In the genomic region with DNA sequence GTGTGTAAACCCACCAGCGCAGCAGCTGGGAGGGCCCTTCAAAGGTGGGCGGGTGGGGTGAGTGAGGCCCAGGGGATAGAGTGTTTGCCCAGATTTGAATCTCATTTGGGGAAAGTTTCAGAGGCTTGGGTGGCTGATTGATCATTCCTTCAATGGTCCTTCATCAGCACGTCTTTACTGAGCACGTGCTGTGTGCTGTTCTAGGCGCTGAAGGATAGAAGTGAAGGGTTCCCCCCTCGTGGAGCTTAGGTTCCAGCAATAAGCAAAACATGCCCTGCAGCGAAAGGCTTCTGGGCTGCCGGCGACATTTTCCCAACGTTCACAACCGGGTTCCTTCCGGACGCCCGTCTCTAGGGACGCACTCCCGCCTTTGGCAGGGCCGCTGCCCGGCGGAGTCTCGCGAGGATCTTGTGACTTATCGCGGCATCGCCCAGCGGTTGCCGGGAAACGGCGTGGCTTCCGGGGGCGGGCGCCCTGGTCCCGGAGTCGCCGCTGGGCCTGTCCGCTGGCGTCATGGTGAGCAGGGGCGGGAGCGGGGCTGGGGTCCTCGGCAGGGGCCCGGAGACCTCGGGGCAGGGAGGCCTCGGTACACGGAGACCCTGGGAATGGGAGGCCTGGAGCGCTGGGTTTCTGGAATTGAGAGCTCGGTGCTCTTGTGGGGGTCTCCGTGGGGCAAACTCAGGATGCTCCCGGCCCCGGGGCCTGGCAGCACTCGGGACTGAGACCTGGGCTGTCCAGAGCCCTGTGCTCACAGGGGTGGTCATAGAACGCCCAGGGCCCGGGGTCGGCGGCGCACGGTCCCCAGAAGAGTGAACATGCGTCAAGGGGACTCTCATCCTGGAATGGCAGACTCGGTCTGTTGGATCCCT, we compare ENCODE assay signal across 8 cellular contexts. TPM values are rescaled to one million over a fixed set of nuclear protein-coding genes. Genes with fewer than 3 reads are reported as not detected.
DNase-seq lines count a peak whose midpoint lies in the region; ATAC-seq and TF ChIP-seq lines count a peak whose summit lies in the region.

No MANE protein-coding gene starts in this region.

- peak overlapping the region; percentile 56 for H3K4me3 ChIP-seq in RWPE2 (ENCODE audit: severe bottlenecking)

- H3K27ac ChIP-seq in RWPE2 (ENCODE audit: poor library complexity, severe bottlenecking): peak overlapping the region; percentile 61
- peak overlapping the region; percentile 75 for H3K27ac ChIP-seq in substantia nigra (ENCODE audit: low read depth, low read length, poor library complexity, severe bottlenecking)

- ATAC-seq in RWPE2 (ENCODE audit: low read depth): peak; percentile 77

- TF ChIP-seq CTCF in GM20000 (IDR thresholded peaks at IDR 0.05; ENCODE audit: extremely low read depth, missing control alignments) (no peak), RWPE2 (IDR thresholded peaks at IDR 0.05; ENCODE audit: poor library complexity, severe bottlenecking) (no peak)

- DNase-seq in CD1c-positive myeloid dendritic cell (ENCODE audit: extremely low spot score) (peak; percentile 91), GM20000 (ENCODE audit: low spot score) (peak; percentile 97), LHCN-M2 (ENCODE audit: low read depth) (peak; percentile 84), RWPE2 (ENCODE audit: low spot score) (peak; percentile 92), foreskin melanocyte (peak; percentile 83), non-pigmented ciliary epithelial cell (ENCODE audit: low read depth) (peak; percentile 46), substantia nigra (lab: John Stamatoyannopoulos, UW) (peak; percentile 41 to 93 (median 86))
- DNase-seq in activated gamma-delta T cell treated with anti-CD3 and anti-CD28 coated beads, Interleukin-2, amount 50 U/mL, for 16 hours (ENCODE audit: low read depth): peak; percentile 55

- H3K4me1 ChIP-seq in RWPE2 (ENCODE audit: insufficient read depth, poor library complexity, severe bottlenecking): peaks cover 19% of the 10 kb centered on the region

- no peaks in the 10 kb centered on the region for H3K27me3 ChIP-seq in RWPE2 (ENCODE audit: insufficient read depth, poor library complexity, severe bottlenecking)

- no peaks in the 10 kb centered on the region for H3K9me3 ChIP-seq in RWPE2 (ENCODE audit: severe bottlenecking)

- no peaks in the 10 kb centered on the region for H3K36me3 ChIP-seq in RWPE2 (ENCODE audit: low read depth)

RNA-seq across cellular contexts. Expression of gene DBNDD1, which starts 3.2 kb away (rescaled TPM):
- total RNA-seq in LHCN-M2 (2014; rRNA removed): 8.5 and 10.8 TPM in 2 replicates
- 4.2 TPM for polyA plus RNA-seq in LHCN-M2 (2012)

RNA-seq across cellular contexts. Expression of gene PRDM7, which starts 54.7 kb away (rescaled TPM):
- not detected in 2 replicates for total RNA-seq in LHCN-M2 (2014; rRNA removed)
- not detected for polyA plus RNA-seq in LHCN-M2 (2012)

Comparison
In these comparisons a context has a peak if more than half of its experiments do, and no peak if none do; other contexts are left out.
1. Peak in every context shown above with its lines: DNase-seq, ATAC-seq, H3K4me3 ChIP-seq and H3K27ac ChIP-seq.
2. DNase-seq: peak in every context shown above with its lines; median percentile 97 in GM20000; 92 in RWPE2; 91 in CD1c-positive myeloid dendritic cell; 86 in substantia nigra; 84 in LHCN-M2; 83 in foreskin melanocyte; 55 in activated gamma-delta T cell treated with anti-CD3 and anti-CD28 coated beads, Interleukin-2, amount 50 U/mL, for 16 hours; 46 in non-pigmented ciliary epithelial cell.